In genomic region chr16:82082543-82083244, GRCh38 we compare ENCODE assay signal across 11 cellular contexts. TPM values are rescaled to one million over a fixed set of nuclear protein-coding genes. Genes with fewer than 3 reads are reported as not detected.
A peak's percentile ranks its signal among the peaks of the same experiment; 100 is the strongest.
DNase-seq lines count a peak whose midpoint lies in the region; ATAC-seq and TF ChIP-seq lines count a peak whose summit lies in the region.
"Had no signal": no experiment of that assay in that cellular context is flagged by ENCODE, and none has a peak within 500 bp of the region (broad histone marks: within the 10 kb centered on the region; RNA-seq: fewer than 3 reads in every experiment).

No MANE protein-coding gene starts in this region.

- peak; percentile 5 for DNase-seq in DND-41
- DNase-seq in H4 (ENCODE audit: low spot score): peak; percentile 42
- peak; percentile 35 for DNase-seq in NCI-H226
- peak; percentile 66 for DNase-seq in fibroblast of villous mesenchyme (ENCODE audit: low read depth)
- no peak for DNase-seq in HEK293T (ENCODE audit: extremely low spot score)
- no peak for DNase-seq in KG1 (lab: John Stamatoyannopoulos, UW)
- DNase-seq in medulla oblongata (ENCODE audit: extremely low spot score): no peak
- DNase-seq: NCI-H1105 treated with DMSO at 0.1 percent for 48 hours, T-helper 17 cell had no signal

- POLR2A ChIA-PET in HEK293T (lab: Yijun Ruan, JAX): no interaction called here

- H3K9me3 ChIP-seq in DND-41 (ENCODE audit: insufficient read depth, low read length, severe bottlenecking): no peaks in the 10 kb centered on the region
- H3K9me3 ChIP-seq: adrenal gland had no signal

- CTCF ChIA-PET in HEK293T (lab: Yijun Ruan, JAX): no interaction called here

- H3K79me2 ChIP-seq in DND-41 (ENCODE audit: insufficient read depth, low read length): no peaks in the 10 kb centered on the region

- no peak overlapping the region for H2AFZ ChIP-seq in DND-41 (ENCODE audit: low read depth, low read length)

- no peak overlapping the region for H3K9ac ChIP-seq in DND-41 (ENCODE audit: low read depth, low read length)

- TF ChIP-seq CTCF in DND-41 (IDR thresholded peaks at IDR 0.05; ENCODE audit: borderline replicate concordance, extremely low read depth, low read length, poor library complexity, severe bottlenecking) (no peak), fibroblast of villous mesenchyme (IDR thresholded peaks at IDR 0.05; ENCODE audit: insufficient read depth, low read depth, low read length) (no peak)

- H3K27me3 ChIP-seq in DND-41 (ENCODE audit: insufficient read depth, low read length, poor library complexity): no peaks in the 10 kb centered on the region
- H3K27me3 ChIP-seq: adrenal gland had no signal

- ATAC-seq in DND-41 (ENCODE audit: insufficient read depth, low read depth) (peak; percentile 76), GM21367 (IDR thresholded peaks at IDR 0.05; ENCODE audit: unreplicated experiment) (no peak)
- ATAC-seq: T-helper 17 cell had no signal

- H4K20me1 ChIP-seq in DND-41 (ENCODE audit: insufficient read depth, low read length): no peaks in the 10 kb centered on the region

- no peak overlapping the region for H3K4me2 ChIP-seq in DND-41 (ENCODE audit: insufficient read depth, low read length)

- no peak overlapping the region for H3K27ac ChIP-seq in DND-41 (ENCODE audit: low read length)
- H3K27ac ChIP-seq: adrenal gland had no signal

- H3K4me1 ChIP-seq in DND-41 (ENCODE audit: insufficient read depth, low read length): no peaks in the 10 kb centered on the region
- H3K4me1 ChIP-seq: adrenal gland had no signal

- H3K36me3 ChIP-seq in DND-41 (ENCODE audit: insufficient read depth, low read length): no peaks in the 10 kb centered on the region
- H3K36me3 ChIP-seq: adrenal gland had no signal

- H3K4me3 ChIP-seq in DND-41 (ENCODE audit: low read depth in 1 of 2, low read length in 2 of 2) (no peak overlapping the region), fibroblast of villous mesenchyme (ENCODE audit: low read depth, low read length) (no peak overlapping the region)
- H3K4me3 ChIP-seq: adrenal gland had no signal

TF ChIP-seq in HEK293T, 16 proteins besides CTCF, POLR2A, EP300 and RAD21:
- TF ChIP-seq BHLHE40 (IDR thresholded peaks at IDR 0.05; ENCODE audit: borderline replicate concordance): no peak
- no peak for TF ChIP-seq CTBP1 (IDR thresholded peaks at IDR 0.05; ENCODE audit: borderline replicate concordance)

RNA-seq across cellular contexts. Expression of gene HSD17B2, which starts 47.6 kb away (rescaled TPM):
- 1.0 and 1.1 TPM in 2 replicates for total RNA-seq in H4 (2014; rRNA removed; shearing (Covaris generic))
- 8.7 and 9.5 TPM in 2 replicates for total RNA-seq in fibroblast of villous mesenchyme
- total RNA-seq: adrenal gland, T-helper 17 cell had no signal

Comparison
In these comparisons a context has a peak if more than half of its experiments do, and no peak if none do; other contexts are left out.
1. DNase-seq: peak in DND-41 (single experiment), H4 (single experiment), NCI-H226 (single experiment) and fibroblast of villous mesenchyme (single experiment); none in HEK293T (single experiment), KG1 (single experiment) and medulla oblongata (single experiment).